In genomic region chr7:103540986-103541385, GRCh38 we compare ENCODE assay signal across 1 cellular context.
TF ChIP-seq lines count a peak whose summit lies in the region.

No MANE protein-coding gene starts in this region.

TF ChIP-seq in GM23338, 12 proteins besides CTCF, POLR2A, EP300 and RAD21 (continued from another document):
- TF ChIP-seq REST (IDR thresholded peaks at IDR 0.05; ENCODE audit: unreplicated experiment) (no peak), CREB1 (CRISPR knock-in tag; IDR thresholded peaks at IDR 0.05; ENCODE audit: low read depth) (no peak), EZH2 (IDR thresholded peaks at IDR 0.05; ENCODE audit: low read depth, unreplicated experiment) (no peak), ZNF331 (CRISPR knock-in tag; IDR thresholded peaks at IDR 0.05; ENCODE audit: low read depth) (no peak), POLR2AphosphoS5 (IDR thresholded peaks at IDR 0.05; ENCODE audit: low read depth) (no peak), ZNF462 (CRISPR knock-in tag; IDR thresholded peaks at IDR 0.05) (no peak), JUNB (IDR thresholded peaks at IDR 0.05; ENCODE audit: unreplicated experiment) (no peak), NANOG (IDR thresholded peaks at IDR 0.05; ENCODE audit: borderline replicate concordance) (no peak), EZH2phosphoT487 (IDR thresholded peaks at IDR 0.05; ENCODE audit: unreplicated experiment) (no peak), ZNF114 (CRISPR knock-in tag; IDR thresholded peaks at IDR 0.05) (no peak), STAT1 (IDR thresholded peaks at IDR 0.05; ENCODE audit: unreplicated experiment) (no peak)
